12 cellular contexts compared by ENCODE assay signal in genomic region chr5:142827934-142828576, GRCh38. TPM values are rescaled to one million over a fixed set of nuclear protein-coding genes. Genes with fewer than 3 reads are reported as not detected.
DNase-seq lines count a peak whose midpoint lies in the region; ATAC-seq and TF ChIP-seq lines count a peak whose summit lies in the region.
"Had no signal": no experiment of that assay in that cellular context is flagged by ENCODE, and none has a peak within 500 bp of the region (broad histone marks: within the 10 kb centered on the region; RNA-seq: fewer than 3 reads in every experiment).

No MANE protein-coding gene starts in this region.

- H3K9ac ChIP-seq in neural progenitor cell, result no peak overlapping the region

- no peaks in the 10 kb centered on the region for H3K27me3 ChIP-seq in GM23338 (ENCODE audit: insufficient read depth)
- no peaks in the 10 kb centered on the region for H3K27me3 ChIP-seq in neural progenitor cell

- ATAC-seq in GM23338 (no peak), GM21786 (IDR thresholded peaks at IDR 0.05; ENCODE audit: unreplicated experiment) (no peak)
- no peak for ATAC-seq in natural killer cell treated with Interleukin-12 subunit alpha and Interleukin-12 subunit beta and Interleukin-15 and Interleukin-18, amount 100 ng/mL, for 72 hours

- no peaks in the 10 kb centered on the region for H3F3A ChIP-seq in GM23338 (replicated peaks; ENCODE audit: low read depth)
- H3F3A ChIP-seq in neural progenitor cell (ENCODE audit: low read depth), result no peaks in the 10 kb centered on the region

- H3K4me1 Mint-ChIP-seq in GM23338, result peaks cover 51% of the 10 kb centered on the region
- peaks cover 84 to 89% of the 10 kb centered on the region in 2 donors for H3K4me1 Mint-ChIP-seq in natural killer cell treated with Interleukin-12 subunit alpha and Interleukin-12 subunit beta and Interleukin-15 and Interleukin-18, amount 100 ng/mL, for 72 hours (ENCODE audit: low read depth in 2 of 2)
- H3K4me1 Mint-ChIP-seq in neural progenitor cell, result peaks cover 40% of the 10 kb centered on the region

- H3K27ac ChIP-seq in GM23338 (ENCODE audit: low read depth) (no peak overlapping the region; the same call in 1 of the 2 replicates), neural progenitor cell (no peak overlapping the region)

- H3K9me2 ChIP-seq in GM23338 (ENCODE audit: insufficient read depth), result peaks cover 12% of the 10 kb centered on the region; the same call in 1 of the 2 replicates

- TF ChIP-seq CTCF in GM23338 (conservative IDR thresholded peaks at IDR 0.05; ENCODE audit: low read depth in 2 of 2), result no peak
- TF ChIP-seq CTCF in astrocyte of the spinal cord (IDR thresholded peaks at IDR 0.05; ENCODE audit: low read depth, low read length), result no peak
- TF ChIP-seq CTCF in neural progenitor cell (IDR thresholded peaks at IDR 0.05), result no peak

- in situ Hi-C loops in astrocyte of the spinal cord (cut with HindIII; ENCODE audit: low sequenced_read_pairs), result no loop called here

- H3K4me3 Mint-ChIP-seq in GM23338 (no peak overlapping the region), neural progenitor cell (no peak overlapping the region)
- peak overlapping the region; percentile 83 for H3K4me3 Mint-ChIP-seq in natural killer cell treated with Interleukin-12 subunit alpha and Interleukin-12 subunit beta and Interleukin-15 and Interleukin-18, amount 100 ng/mL, for 72 hours

- no peak overlapping the region for H2AFZ ChIP-seq in GM23338
- H2AFZ ChIP-seq in neural progenitor cell (replicated peaks), result no peak overlapping the region

- DNase-seq in GM23338 (ENCODE audit: low spot score) (no peak), NCI-H2029 (lab: John Stamatoyannopoulos, UW) (peak; percentile 52), astrocyte of the spinal cord (ENCODE audit: low read depth, low spot score) (peak; percentile 59), neural progenitor cell (ENCODE audit: low spot score) (no peak), KG1 (lab: John Stamatoyannopoulos, UW) (no peak)
- DNase-seq in natural killer cell treated with Interleukin-12 subunit alpha and Interleukin-12 subunit beta and Interleukin-15 and Interleukin-18, amount 100 ng/mL, for 72 hours (ENCODE audit: low spot score), result no peak
- DNase-seq: CD4-positive, alpha-beta memory T cell; foreskin melanocyte; kidney; NCI-H2081 treated with DMSO at 0.1 percent for 48 hours; T1000 had no signal

- H3K9me3 ChIP-seq in neural progenitor cell (ENCODE audit: low read depth), result no peaks in the 10 kb centered on the region

- H3K4me3 ChIP-seq in GM23338 (no peak overlapping the region), astrocyte of the spinal cord (ENCODE audit: low read depth, low read length) (no peak overlapping the region), neural progenitor cell (no peak overlapping the region)

- H3K36me3 ChIP-seq in GM23338 (ENCODE audit: insufficient read depth) (no peaks in the 10 kb centered on the region), neural progenitor cell (no peaks in the 10 kb centered on the region)

- no peak overlapping the region for H3K27ac Mint-ChIP-seq in GM23338
- peak overlapping the region; percentile 80 to 93 for H3K27ac Mint-ChIP-seq in natural killer cell treated with Interleukin-12 subunit alpha and Interleukin-12 subunit beta and Interleukin-15 and Interleukin-18, amount 100 ng/mL, for 72 hours
- H3K27ac Mint-ChIP-seq in neural progenitor cell, result no peak overlapping the region
- H3K27ac Mint-ChIP-seq: CD4-positive, alpha-beta memory T cell had no signal

- H3K27me3 Mint-ChIP-seq in GM23338 (ENCODE audit: insufficient read depth, low read depth, poor library complexity) (no peaks in the 10 kb centered on the region), neural progenitor cell (ENCODE audit: insufficient read depth, low read depth) (peaks cover 3% of the 10 kb centered on the region)
- H3K27me3 Mint-ChIP-seq in natural killer cell treated with Interleukin-12 subunit alpha and Interleukin-12 subunit beta and Interleukin-15 and Interleukin-18, amount 100 ng/mL, for 72 hours, result no peaks in the 10 kb centered on the region
- H3K27me3 Mint-ChIP-seq: CD4-positive, alpha-beta memory T cell had no signal

- H4K20me1 ChIP-seq in GM23338 (replicated peaks; ENCODE audit: insufficient read depth), result no peaks in the 10 kb centered on the region; the same call in 1 of the 2 replicates
- H4K20me1 ChIP-seq in neural progenitor cell (ENCODE audit: low read depth), result no peaks in the 10 kb centered on the region

- H3K4me1 ChIP-seq in GM23338 (ENCODE audit: insufficient read depth) (peaks cover 51% of the 10 kb centered on the region), neural progenitor cell (peaks cover 25% of the 10 kb centered on the region)

- no peaks in the 10 kb centered on the region for H3K9me3 Mint-ChIP-seq in GM23338
- no peaks in the 10 kb centered on the region for H3K9me3 Mint-ChIP-seq in natural killer cell treated with Interleukin-12 subunit alpha and Interleukin-12 subunit beta and Interleukin-15 and Interleukin-18, amount 100 ng/mL, for 72 hours
- no peaks in the 10 kb centered on the region for H3K9me3 Mint-ChIP-seq in neural progenitor cell

- H3K79me2 ChIP-seq in GM23338 (replicated peaks; ENCODE audit: insufficient read depth), result peaks cover 21% of the 10 kb centered on the region; the same call in 1 of the 2 replicates
- H3K79me2 ChIP-seq in neural progenitor cell (ENCODE audit: low read depth), result no peaks in the 10 kb centered on the region

- H3K36me3 Mint-ChIP-seq in GM23338 (ENCODE audit: low read depth) (no peaks in the 10 kb centered on the region), neural progenitor cell (no peaks in the 10 kb centered on the region)
- H3K36me3 Mint-ChIP-seq in natural killer cell treated with Interleukin-12 subunit alpha and Interleukin-12 subunit beta and Interleukin-15 and Interleukin-18, amount 100 ng/mL, for 72 hours, result no peaks in the 10 kb centered on the region
- H3K36me3 Mint-ChIP-seq: CD4-positive, alpha-beta memory T cell had no signal

- H3K4me2 ChIP-seq in GM23338, result 0 out of 2 replicates have a peak overlapping the region, but pooled peaks have one; percentile 34
- H3K4me2 ChIP-seq in neural progenitor cell, result no peak overlapping the region

TF ChIP-seq in GM23338, 12 proteins besides CTCF, POLR2A, EP300 and RAD21 (continues in another document):
- TF ChIP-seq EZH2 (IDR thresholded peaks at IDR 0.05; ENCODE audit: low read depth, unreplicated experiment), result no peak
- no peak for TF ChIP-seq CREB1 (CRISPR knock-in tag; IDR thresholded peaks at IDR 0.05; ENCODE audit: low read depth)
- TF ChIP-seq ZNF331 (CRISPR knock-in tag; IDR thresholded peaks at IDR 0.05; ENCODE audit: low read depth), result no peak

RNA-seq across cellular contexts. Expression of gene ARHGAP26, which starts 57.9 kb away (rescaled TPM):
- total RNA-seq in GM23338 (2014; rRNA removed; shearing (Covaris generic)), result 11.0 and 16.8 TPM in 2 replicates
- 9.5 and 10.5 TPM in 2 replicates for polyA plus RNA-seq in GM23338 (2016; fragmentation: Nextera tagmentation; extraction: Ambion mirVana)
- 100 to 1,000 TPM; 109 to 110 TPM for total RNA-seq in natural killer cell treated with Interleukin-12 subunit alpha and Interleukin-12 subunit beta and Interleukin-15 and Interleukin-18, amount 100 ng/mL, for 72 hours
- total RNA-seq in neural progenitor cell (ENCODE audit: low replicate concordance), result 7.0 and 14.5 TPM in 2 replicates

Comparison
In these comparisons a context has a peak if more than half of its experiments do, and no peak if none do; other contexts are left out.
1. DNase-seq: peak in NCI-H2029 (single experiment) and astrocyte of the spinal cord (single experiment); none in GM23338 (single experiment), natural killer cell treated with Interleukin-12 subunit alpha and Interleukin-12 subunit beta and Interleukin-15 and Interleukin-18, amount 100 ng/mL, for 72 hours (single experiment), neural progenitor cell (single experiment) and KG1 (single experiment).
2. H3K27ac Mint-ChIP-seq: peak in natural killer cell treated with Interleukin-12 subunit alpha and Interleukin-12 subunit beta and Interleukin-15 and Interleukin-18, amount 100 ng/mL, for 72 hours (2 of 2); none in GM23338 (single experiment) and neural progenitor cell (single experiment).